1 cellular context compared by ENCODE assay signal in the genomic region with DNA sequence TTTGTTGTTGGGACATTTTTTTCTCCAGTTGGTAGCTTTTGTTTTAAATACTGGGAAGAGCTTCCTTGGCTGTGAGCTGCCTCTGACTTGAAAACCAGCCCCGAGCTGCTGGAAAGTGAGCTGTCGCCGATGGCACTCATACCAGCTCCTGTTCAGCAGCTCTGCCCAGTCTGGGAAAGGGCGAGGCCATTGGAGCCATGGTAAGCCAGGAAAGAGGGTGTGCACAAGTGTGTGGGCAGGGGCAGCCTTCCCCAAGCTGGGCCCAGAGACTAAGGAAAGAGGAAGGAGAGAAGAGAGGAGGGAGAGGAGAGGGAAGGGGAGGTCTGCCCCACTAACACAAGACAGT.
TF ChIP-seq lines count a peak whose summit lies in the region.

No MANE protein-coding gene starts in this region.

TF ChIP-seq in neural cell, 6 proteins besides CTCF, POLR2A, EP300 and RAD21 (continued from another document):
- TF ChIP-seq SMC3 (conservative IDR thresholded peaks at IDR 0.05; ENCODE audit: poor library complexity) = no peak
